31 cellular contexts compared by ENCODE assay signal in genomic region chr4:73376962-73377361, GRCh38. TPM values are rescaled to one million over a fixed set of nuclear protein-coding genes. Genes with fewer than 3 reads are reported as not detected.
"Had no signal": no experiment of that assay in that cellular context is flagged by ENCODE, and none has a peak within 500 bp of the region (broad histone marks: within the 10 kb centered on the region; RNA-seq: fewer than 3 reads in every experiment).

No MANE protein-coding gene starts in this region.

- DNase-seq: activated B cell treated with CpG ODN at 0.5 μM for 24 hours; activated CD4-positive, alpha-beta T cell treated with anti-CD3 and anti-CD28 coated beads, Interleukin-2, amount 50 U/mL, for 1 hour; activated CD8-positive, alpha-beta T cell treated with anti-CD3 and anti-CD28 coated beads for 36 hours; activated naive CD8-positive, alpha-beta T cell treated with anti-CD3 and anti-CD28 coated beads, Interleukin-2, amount 50 U/mL, for 24 hours; activated T-cell treated with anti-CD3 and anti-CD28 coated beads, Interleukin-2, amount 50 U/mL, for 4 hours; amygdala; caudate nucleus; cortex of kidney; effector memory CD8-positive, alpha-beta T cell; erythroblast; left cardiac atrium; naive B cell; nephron progenitor cell; stimulated activated CD4-positive, alpha-beta T cell treated with anti-CD3 and anti-CD28 coated beads, Interleukin-12 subunit alpha, Interleukin-12 subunit beta, amount 100 ng/mL, for 4 hours; stimulated activated CD4-positive, alpha-beta T cell treated with anti-CD3 and anti-CD28 coated beads, Interleukin-4, amount 100 ng/mL, for 1 hour; uterus had no signal

- H3K27ac ChIP-seq: gastroesophageal sphincter, neutrophil, skin epidermis, thoracic aorta, uterus had no signal

- H3K4me1 ChIP-seq: gastroesophageal sphincter, uterus had no signal

- H3K9me3 ChIP-seq: gastroesophageal sphincter, neutrophil, thoracic aorta, uterus had no signal

- ATAC-seq: activated CD8-positive, alpha-beta T cell treated with anti-CD3 and anti-CD28 coated beads for 36 hours; activated naive CD8-positive, alpha-beta T cell treated with anti-CD3 and anti-CD28 coated beads, Interleukin-2, amount 50 U/mL, for 24 hours; activated T-cell treated with anti-CD3 and anti-CD28 coated beads, Interleukin-2, amount 50 U/mL, for 4 hours; effector memory CD8-positive, alpha-beta T cell; gastroesophageal sphincter; left cardiac atrium; sciatic nerve had no signal

- H3K27me3 ChIP-seq: gastroesophageal sphincter, hepatocyte, neutrophil, uterus had no signal

- H3K4me3 ChIP-seq: gastroesophageal sphincter, hepatocyte, skin epidermis, thoracic aorta, uterus had no signal

- H3K36me3 ChIP-seq: gastroesophageal sphincter, neutrophil, thoracic aorta, uterus had no signal

- H2AFZ ChIP-seq: hepatocyte had no signal

- H3K79me2 ChIP-seq: hepatocyte had no signal

- FAIRE-seq: keratinocyte had no signal

- H3K4me2 ChIP-seq: hepatocyte had no signal

RNA-seq across cellular contexts. Expression of gene ALB, which starts 27.1 kb away (rescaled TPM):
- total RNA-seq: activated B cell treated with CpG ODN at 0.5 μM for 24 hours; activated CD8-positive, alpha-beta T cell treated with anti-CD3 and anti-CD28 coated beads for 36 hours; activated T-helper 2 cell treated with anti-CD3 and anti-CD28 coated beads, Interferon-gamma antibody, Interleukin-2, Interleukin-4, amounts not matched to agents 10 μg/mL and 5 μg/mL and 100 μg/mL, durations not matched to agents 14 hours and 24 hours and 36 hours; chondrocyte; fibroblast of lung; fibroblast of villous mesenchyme; osteocyte; renal cortical epithelial cell; thoracic aorta had no signal
- polyA plus RNA-seq: keratinocyte had no signal

RNA-seq across cellular contexts. Expression of gene AFP, which starts 59.1 kb away (rescaled TPM):
- total RNA-seq: activated B cell treated with CpG ODN at 0.5 μM for 24 hours; activated CD8-positive, alpha-beta T cell treated with anti-CD3 and anti-CD28 coated beads for 36 hours; activated T-helper 2 cell treated with anti-CD3 and anti-CD28 coated beads, Interferon-gamma antibody, Interleukin-2, Interleukin-4, amounts not matched to agents 10 μg/mL and 5 μg/mL and 100 μg/mL, durations not matched to agents 14 hours and 24 hours and 36 hours; chondrocyte; fibroblast of villous mesenchyme; gastroesophageal sphincter; left cardiac atrium; lower leg skin; osteocyte; sciatic nerve; subcutaneous adipose tissue; thoracic aorta; uterus had no signal
